8 cellular contexts compared by ENCODE assay signal in genomic region chr5:139848508-139849100, GRCh38. TPM values are rescaled to one million over a fixed set of nuclear protein-coding genes. Genes with fewer than 3 reads are reported as not detected.
DNase-seq lines count a peak whose midpoint lies in the region; ATAC-seq and TF ChIP-seq lines count a peak whose summit lies in the region.

No MANE protein-coding gene starts in this region.

- no peaks in the 10 kb centered on the region for H3K9me3 Mint-ChIP-seq in activated T-cell treated with anti-CD3 and anti-CD28 coated beads, Interleukin-2, amount 50 U/mL, for 24 hours

- H3K36me3 ChIP-seq in ACC112 (ENCODE audit: insufficient read depth, low read length) (no peaks in the 10 kb centered on the region), HEK293 (ENCODE audit: control insufficient read depth in 2 of 2, insufficient read depth in 1 of 2, low read length in 2 of 2) (peaks cover 0 to 30% of the 10 kb centered on the region in 2 experiments; a peak in 1 of 3 replicates), skeletal muscle tissue (ENCODE audit: control insufficient read depth in 3 of 3, insufficient read depth in 3 of 3, low read length in 3 of 3) (peaks cover 11 to 15% (median 13%) of the 10 kb centered on the region in 3 donors)

- peak overlapping the region; percentile 65 for H2AFZ ChIP-seq in ACC112 (ENCODE audit: low read length, unreplicated experiment)

- intact Hi-C loops in left cardiac atrium (cut with DNase I): loop anchor here in 1 of 2 donors (5.0 kb wide), 1 partner anchor 56 kb away; no protein-coding TSS in a partner anchor

- H3K27ac Mint-ChIP-seq in activated T-cell treated with anti-CD3 and anti-CD28 coated beads, Interleukin-2, amount 50 U/mL, for 24 hours: no peak overlapping the region

- peaks cover 12% of the 10 kb centered on the region for H3K4me1 Mint-ChIP-seq in activated T-cell treated with anti-CD3 and anti-CD28 coated beads, Interleukin-2, amount 50 U/mL, for 24 hours (ENCODE audit: low read depth)

- ATAC-seq in left cardiac atrium: peak; percentile 33 to 59
- ATAC-seq in HG03025 (IDR thresholded peaks at IDR 0.05; ENCODE audit: low FRiP score, unreplicated experiment): no peak

- TF ChIP-seq CTCF in HEK293 (tag by site-specific recombination; IDR thresholded peaks at IDR 0.05) (no peak), GM20000 (IDR thresholded peaks at IDR 0.05; ENCODE audit: extremely low read depth, missing control alignments) (no peak)

- peaks cover 10% of the 10 kb centered on the region for H3K27me3 ChIP-seq in ACC112 (ENCODE audit: insufficient read depth, low read length)
- H3K27me3 ChIP-seq in skeletal muscle tissue (ENCODE audit: control insufficient read depth in 3 of 3, insufficient read depth in 3 of 3, low read length in 3 of 3): peaks cover 0 to 4% (median 0%) of the 10 kb centered on the region in 3 donors

- H3K4me1 ChIP-seq in ACC112 (ENCODE audit: control insufficient read depth, insufficient read depth, low read length, unreplicated experiment): no peaks in the 10 kb centered on the region
- H3K4me1 ChIP-seq in HEK293 (ENCODE audit: control insufficient read depth, insufficient read depth, low read length): no peaks in the 10 kb centered on the region
- H3K4me1 ChIP-seq in skeletal muscle tissue (ENCODE audit: control insufficient read depth in 3 of 3, insufficient read depth in 3 of 3, low read length in 3 of 3): peaks cover 5 to 13% (median 11%) of the 10 kb centered on the region in 3 donors

- no peak for DNase-seq in activated T-cell treated with anti-CD3 and anti-CD28 coated beads, Interleukin-2, amount 50 U/mL, for 24 hours
- DNase-seq in left cardiac atrium (peak; percentile 53), GM20000 (ENCODE audit: low spot score) (no peak), NCI-H1105 (lab: John Stamatoyannopoulos, UW) (no peak)

- H3K79me2 ChIP-seq in ACC112 (ENCODE audit: control insufficient read depth, insufficient read depth, low read length, unreplicated experiment): no peaks in the 10 kb centered on the region

- peaks cover 25% of the 10 kb centered on the region for H3K27me3 Mint-ChIP-seq in activated T-cell treated with anti-CD3 and anti-CD28 coated beads, Interleukin-2, amount 50 U/mL, for 24 hours

- H3K27ac ChIP-seq in ACC112 (ENCODE audit: low read depth, low read length) (no peak overlapping the region), HEK293 (ENCODE audit: extremely low read depth, low read depth, low read length) (no peak overlapping the region), skeletal muscle tissue (ENCODE audit: low read depth, low read length) (no peak overlapping the region)

- POLR2A ChIA-PET in HEK293 (lab: Yijun Ruan, JAX): no interaction called here

- peak overlapping the region in 2 of 3 donors; percentile 14 to 76 for H3K9ac ChIP-seq in skeletal muscle tissue (ENCODE audit: low read depth in 1 of 3, low read length in 3 of 3)

- no peaks in the 10 kb centered on the region for H3K36me3 Mint-ChIP-seq in activated T-cell treated with anti-CD3 and anti-CD28 coated beads, Interleukin-2, amount 50 U/mL, for 24 hours (ENCODE audit: low read depth)

- H3K4me3 Mint-ChIP-seq in activated T-cell treated with anti-CD3 and anti-CD28 coated beads, Interleukin-2, amount 50 U/mL, for 24 hours: peak overlapping the region; percentile 62

- H3K9me3 ChIP-seq in HEK293 (ENCODE audit: control insufficient read depth, insufficient read depth, low read depth, low read length): no peaks in the 10 kb centered on the region
- H3K9me3 ChIP-seq in skeletal muscle tissue (ENCODE audit: control insufficient read depth in 3 of 3, low read length in 3 of 3): no peaks in the 10 kb centered on the region

- H3K4me3 ChIP-seq in ACC112 (ENCODE audit: low read depth, low read length) (peak overlapping the region; percentile 85), HEK293 (ENCODE audit: low read depth, low read length) (peak overlapping the region; percentile 22; the same call in 1 of the 2 replicates), skeletal muscle tissue (ENCODE audit: low read length in 3 of 3) (peak overlapping the region in 2 of 3 donors; percentile 49 to 69)

- CTCF ChIA-PET in HEK293 (lab: Yijun Ruan, JAX): interaction anchor here (0.6 to 3.1 kb wide), 4 partner anchors 15 to 132 kb away, joined by 3 to 17 read pairs (median 13); no protein-coding TSS in a partner anchor

TF ChIP-seq in HEK293, 187 proteins besides CTCF, POLR2A, EP300 and RAD21:
- TF ChIP-seq ZSCAN23 (tag by site-specific recombination; IDR thresholded peaks at IDR 0.05) (no peak), EGR2 (tag by site-specific recombination; IDR thresholded peaks at IDR 0.05; ENCODE audit: low read depth) (no peak), ZBTB49 (tag by site-specific recombination; IDR thresholded peaks at IDR 0.05; ENCODE audit: low read depth) (no peak), ZNF513 (tag by site-specific recombination; IDR thresholded peaks at IDR 0.05) (no peak), ZBTB21 (tag by site-specific recombination; IDR thresholded peaks at IDR 0.05) (no peak), RBAK (tag by site-specific recombination; IDR thresholded peaks at IDR 0.05) (no peak), ZNF324 (tag by site-specific recombination; IDR thresholded peaks at IDR 0.05) (no peak), ZNF645 (tag by site-specific recombination; IDR thresholded peaks at IDR 0.05) (no peak), ZNF350 (tag by site-specific recombination; IDR thresholded peaks at IDR 0.05) (no peak), ZBTB20 (tag by site-specific recombination; IDR thresholded peaks at IDR 0.05) (no peak), ZNF561 (tag by site-specific recombination; IDR thresholded peaks at IDR 0.05; ENCODE audit: borderline replicate concordance) (no peak)
- TF ChIP-seq, protein P1, sequence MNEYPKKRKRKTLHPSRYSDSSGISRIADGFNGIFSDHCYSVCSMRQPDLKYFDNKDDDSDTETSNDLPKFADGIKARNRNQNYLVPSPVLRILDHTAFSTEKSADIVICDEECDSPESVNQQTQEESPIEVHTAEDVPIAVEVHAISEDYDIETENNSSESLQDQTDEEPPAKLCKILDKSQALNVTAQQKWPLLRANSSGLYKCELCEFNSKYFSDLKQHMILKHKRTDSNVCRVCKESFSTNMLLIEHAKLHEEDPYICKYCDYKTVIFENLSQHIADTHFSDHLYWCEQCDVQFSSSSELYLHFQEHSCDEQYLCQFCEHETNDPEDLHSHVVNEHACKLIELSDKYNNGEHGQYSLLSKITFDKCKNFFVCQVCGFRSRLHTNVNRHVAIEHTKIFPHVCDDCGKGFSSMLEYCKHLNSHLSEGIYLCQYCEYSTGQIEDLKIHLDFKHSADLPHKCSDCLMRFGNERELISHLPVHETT (tag by site-specific recombination; IDR thresholded peaks at IDR 0.05): no peak

RNA-seq across cellular contexts. Expression of gene PSD2, which starts 53.0 kb away (rescaled TPM):
- total RNA-seq in left cardiac atrium (under 1 TPM; 0.09 to 0.13 TPM), skeletal muscle tissue (0.52 TPM)

Comparison
In these comparisons a context has a peak if more than half of its experiments do, and no peak if none do; other contexts are left out.
1. H3K4me3 ChIP-seq: peak in every context shown above with its lines; median percentile 85 in ACC112; 59 in skeletal muscle tissue; 22 in HEK293.